In genomic region chr1:44826375-44827196, GRCh38 we compare ENCODE assay signal across 1 cellular context.
TF ChIP-seq lines count a peak whose summit lies in the region.

No MANE protein-coding gene starts in this region.

TF ChIP-seq in GM12878, 131 proteins besides CTCF, POLR2A, EP300 and RAD21:
- TF ChIP-seq EED (IDR thresholded peaks at IDR 0.05; ENCODE audit: low read depth) (no peak), SREBF2 (IDR thresholded peaks at IDR 0.05; ENCODE audit: low read length) (no peak), CBX3 (IDR thresholded peaks at IDR 0.05; ENCODE audit: borderline replicate concordance, low read depth) (no peak), TBL1XR1 (IDR thresholded peaks at IDR 0.05; ENCODE audit: low read depth, low read length) (no peak), HDAC2 (IDR thresholded peaks at IDR 0.05) (no peak), MLLT1 (IDR thresholded peaks at IDR 0.05) (no peak), SMAD1 (IDR thresholded peaks at IDR 0.05; ENCODE audit: low read depth, partially characterized antibody) (no peak), SUPT20H (IDR thresholded peaks at IDR 0.05; ENCODE audit: borderline replicate concordance, control insufficient read depth, low read depth, low read length) (no peak), KLF5 (IDR thresholded peaks at IDR 0.05; ENCODE audit: partially characterized antibody) (no peak)
TF ChIP-seq in GM12878: peak in this region for 0.
